ENCODE assay signal across 8 cellular contexts in genomic region chr4:54100607-54101189, GRCh38. TPM values are rescaled to one million over a fixed set of nuclear protein-coding genes. Genes with fewer than 3 reads are reported as not detected.
DNase-seq lines count a peak whose midpoint lies in the region; ATAC-seq, FAIRE-seq and TF ChIP-seq lines count a peak whose summit lies in the region.

No MANE protein-coding gene starts in this region.

- H3K27me3 ChIP-seq in H7 (ENCODE audit: control insufficient read depth, insufficient read depth, low read length): peaks cover 100% of the 10 kb centered on the region
- peaks cover 82 to 98% of the 10 kb centered on the region in 2 experiments for H3K27me3 ChIP-seq in mesenchymal stem cell (ENCODE audit: control insufficient read depth in 1 of 2, insufficient read depth in 1 of 2, low read length in 2 of 2)

- peaks cover 3% of the 10 kb centered on the region; the same call in 1 of the 3 replicates for H3K4me1 ChIP-seq in A549
- H3K4me1 ChIP-seq in mesenchymal stem cell (ENCODE audit: control insufficient read depth, insufficient read depth, low read depth, low read length): peaks cover 32% of the 10 kb centered on the region

- in situ Hi-C loops in astrocyte of the cerebellum (cut with HindIII; ENCODE audit: low sequenced_read_pairs): no loop called here

- H3K23ac ChIP-seq in mesenchymal stem cell (ENCODE audit: low read length in 2 of 2): peak overlapping the region in 1 of 2 experiments; percentile 42

- H3K4me2 ChIP-seq in A549 (peak overlapping the region; percentile 88), mesenchymal stem cell (ENCODE audit: low read length, poor library complexity, severe bottlenecking) (peak overlapping the region; percentile 86)

- H4K8ac ChIP-seq in mesenchymal stem cell (ENCODE audit: low read length): no peak overlapping the region

- TF ChIP-seq POLR2A in A549 (IDR thresholded peaks at IDR 0.05; ENCODE audit: low read length): no peak

- H3K9me3 ChIP-seq in A549 (no peaks in the 10 kb centered on the region), mesenchymal stem cell (ENCODE audit: control insufficient read depth, low read length) (no peaks in the 10 kb centered on the region)

- DNase-seq in A549 (ENCODE audit: low read depth in 1 of 2, low spot score in 1 of 2) (no peak), H7 (peak; percentile 70), astrocyte of the cerebellum (ENCODE audit: low read depth) (no peak), mesenchymal stem cell (no peak), cerebellar cortex (ENCODE audit: low spot score) (no peak), SIG-M5 treated with dmso at 0.1 percent for 504 hours (lab: John Stamatoyannopoulos, UW; ENCODE audit: unreplicated experiment) (no peak)

- TF ChIP-seq CTCF in A549 (IDR thresholded peaks at IDR 0.05): no peak
- no peak for TF ChIP-seq CTCF in astrocyte of the cerebellum (IDR thresholded peaks at IDR 0.05; ENCODE audit: low read depth, low read length, missing control alignments)

- POLR2A ChIA-PET in A549 (lab: Yijun Ruan, JAX): no interaction called here

- H3K27ac ChIP-seq in A549 (no peak overlapping the region), mesenchymal stem cell (ENCODE audit: low read length, poor library complexity, severe bottlenecking) (no peak overlapping the region)

- no peak for TF ChIP-seq RAD21 in A549 (conservative IDR thresholded peaks at IDR 0.05 in 1 of 2, IDR thresholded peaks at IDR 0.05 in 1 of 2)

- H3K9ac ChIP-seq in mesenchymal stem cell (ENCODE audit: low read length): peak overlapping the region; percentile 38

- no peak overlapping the region for H2BK120ac ChIP-seq in mesenchymal stem cell (ENCODE audit: low read depth, low read length)

- no peak for FAIRE-seq in A549 (lab: Jason Lieb, UNC)

- H4K91ac ChIP-seq in mesenchymal stem cell (ENCODE audit: low read length): no peak overlapping the region

- no peak overlapping the region for H2AFZ ChIP-seq in mesenchymal stem cell (ENCODE audit: low read depth, low read length)

- H2BK15ac ChIP-seq in mesenchymal stem cell (ENCODE audit: low read depth, poor library complexity, severe bottlenecking): no peak overlapping the region

- H3K36me3 ChIP-seq in H7 (replicated peaks; ENCODE audit: control insufficient read depth, insufficient read depth, low read length) (no peaks in the 10 kb centered on the region), mesenchymal stem cell (ENCODE audit: control insufficient read depth in 1 of 2, insufficient read depth in 2 of 2, low read depth in 1 of 2, low read length in 2 of 2) (no peaks in the 10 kb centered on the region)

- H2BK12ac ChIP-seq in mesenchymal stem cell (ENCODE audit: low read length in 2 of 2): no peak overlapping the region

- no peak overlapping the region for H2AK5ac ChIP-seq in mesenchymal stem cell (ENCODE audit: low read length, severe bottlenecking)

- CTCF ChIA-PET in A549 (lab: Yijun Ruan, JAX): no interaction called here

- H3K4me3 ChIP-seq in A549 (peak overlapping the region; percentile 48), H7 (ENCODE audit: insufficient read depth, low read depth, low read length) (peak overlapping the region; percentile 35; the same call in 1 of the 2 replicates), astrocyte of the cerebellum (ENCODE audit: low read depth, low read length) (peak overlapping the region; percentile 36), mesenchymal stem cell (ENCODE audit: insufficient read depth in 1 of 2, low read depth in 1 of 2, low read length in 2 of 2) (peak overlapping the region; percentile 17 to 76)

- H2BK5ac ChIP-seq in mesenchymal stem cell (ENCODE audit: low read depth, low read length, poor library complexity, severe bottlenecking): no peak overlapping the region

- H3K18ac ChIP-seq in mesenchymal stem cell (ENCODE audit: low read depth in 1 of 2, low read length in 2 of 2): peak overlapping the region in 1 of 2 experiments; percentile 38

- H3K14ac ChIP-seq in mesenchymal stem cell (ENCODE audit: low read length in 2 of 2): no peak overlapping the region

- peak overlapping the region in 1 of 2 experiments; percentile 15 for H3K4ac ChIP-seq in mesenchymal stem cell (ENCODE audit: low read depth in 1 of 2, low read length in 2 of 2)

- no peak for TF ChIP-seq EP300 in A549 (IDR thresholded peaks at IDR 0.05)

- 3% methylated on average over 6 of the region's 45 CpGs for WGBS in A549 (ENCODE audit: missing lambda C conversion rate)
- whole genome bisulfite sequencing in mesenchymal stem cell: 3% methylated on average over 40 of the region's 45 CpGs

- no peaks in the 10 kb centered on the region for H3K79me1 ChIP-seq in mesenchymal stem cell (replicated peaks; ENCODE audit: low read length, poor library complexity, severe bottlenecking)

- ATAC-seq in A549: peak; percentile 49 to 60; a peak in 3 of 6 replicates
- no peak for ATAC-seq in GM18861 (IDR thresholded peaks at IDR 0.05; ENCODE audit: unreplicated experiment)
- ATAC-seq in GM19455 (IDR thresholded peaks at IDR 0.05; ENCODE audit: unreplicated experiment): no peak

TF ChIP-seq in A549, 52 proteins besides CTCF, POLR2A, EP300 and RAD21:
- TF ChIP-seq USF2 (IDR thresholded peaks at IDR 0.05): no peak
- TF ChIP-seq MAX (IDR thresholded peaks at IDR 0.05): no peak
- no peak for TF ChIP-seq SMC3 (IDR thresholded peaks at IDR 0.05)
- TF ChIP-seq KDM5A (IDR thresholded peaks at IDR 0.05): no peak
- no peak for TF ChIP-seq E2F6 (IDR thresholded peaks at IDR 0.05; ENCODE audit: borderline replicate concordance, low read depth)
- no peak for TF ChIP-seq SREBF2 (IDR thresholded peaks at IDR 0.05)
- no peak for TF ChIP-seq TP53 (CRISPR knock-in tag; IDR thresholded peaks at IDR 0.05)
- no peak for TF ChIP-seq RARB (CRISPR knock-in tag; IDR thresholded peaks at IDR 0.05)
- TF ChIP-seq ELK1 (IDR thresholded peaks at IDR 0.05; ENCODE audit: low read depth, low read length): no peak
- TF ChIP-seq PBX3 (IDR thresholded peaks at IDR 0.05): no peak
- TF ChIP-seq TFCP2L1 (CRISPR knock-in tag; IDR thresholded peaks at IDR 0.05): no peak
- no peak for TF ChIP-seq MAFK (IDR thresholded peaks at IDR 0.05; ENCODE audit: partially characterized antibody)
- no peak for TF ChIP-seq CBX2 (IDR thresholded peaks at IDR 0.05; ENCODE audit: borderline replicate concordance, low read depth)
- no peak for TF ChIP-seq HDAC2 (IDR thresholded peaks at IDR 0.05)

RNA-seq across cellular contexts. Expression of gene GSX2, which starts 0.7 kb away (rescaled TPM):
- polyA plus RNA-seq in A549 (2011; rRNA removed) (not detected in 2 replicates), A549 (2017; fragmentation: RNase III; extraction: RNeasy Plus Mini Kit Qiagen cat#74134 plus additional on column Dnase treatment) (not detected in 3 replicates)
- polyA plus RNA-seq in A549 (2012; cell fraction: cytosol; rRNA removed): not detected in 2 replicates
- polyA plus RNA-seq in A549 (2012; cell fraction: nucleus; rRNA removed): not detected in 2 replicates
- not detected in 2 replicates for polyA minus RNA-seq in A549 (2011; rRNA and poly(A)+ RNA removed)
- 0.07 and 1.4 TPM in 2 replicates for total RNA-seq in H7 (2014; rRNA removed; shearing (Covaris generic))
- polyA plus RNA-seq in mesenchymal stem cell (2013, experiment 1 of 2): not detected
- not detected for polyA plus RNA-seq in mesenchymal stem cell (2013, experiment 2 of 2)

RNA-seq across cellular contexts. Expression of gene CHIC2, which starts 36.3 kb away (rescaled TPM):
- polyA plus RNA-seq in A549 (2011; rRNA removed): 6.3 and 10.1 TPM in 2 replicates
- polyA plus RNA-seq in A549 (2012; cell fraction: cytosol; rRNA removed): 4.9 and 6.1 TPM in 2 replicates
- polyA plus RNA-seq in A549 (2012; cell fraction: nucleus; rRNA removed): 2.8 and 3.6 TPM in 2 replicates
- 5.9 to 6.3 TPM (median 6.2 TPM) in 3 replicates for polyA plus RNA-seq in A549 (2017; fragmentation: RNase III; extraction: RNeasy Plus Mini Kit Qiagen cat#74134 plus additional on column Dnase treatment)
- polyA minus RNA-seq in A549 (2011; rRNA and poly(A)+ RNA removed): 3.4 and 3.8 TPM in 2 replicates
- total RNA-seq in H7 (2014; rRNA removed; shearing (Covaris generic)): 14.4 and 18.2 TPM in 2 replicates
- 23.2 TPM for polyA plus RNA-seq in mesenchymal stem cell (2013, experiment 1 of 2)
- 23.9 TPM for polyA plus RNA-seq in mesenchymal stem cell (2013, experiment 2 of 2)

Comparison
In these comparisons a context has a peak if more than half of its experiments do, and no peak if none do; other contexts are left out.
1. ATAC-seq: peak in A549 (2 of 2); none in GM18861 (single experiment) and GM19455 (single experiment).
2. Peak in every context shown above with its lines, with median percentiles within 50 percentile points of each other: H3K4me3 ChIP-seq.